Comparison of ENCODE assay signal across 8 cellular contexts in genomic region chr5:139272471-139273321, GRCh38. TPM values are rescaled to one million over a fixed set of nuclear protein-coding genes. Genes with fewer than 3 reads are reported as not detected.
A peak's percentile ranks its signal among the peaks of the same experiment; 100 is the strongest.
DNase-seq lines count a peak whose midpoint lies in the region; ATAC-seq, FAIRE-seq and TF ChIP-seq lines count a peak whose summit lies in the region.

No MANE protein-coding gene starts in this region.

- peaks cover 52% of the 10 kb centered on the region for H3K4me1 ChIP-seq in keratinocyte (ENCODE audit: control insufficient read depth, extremely low read depth, insufficient read depth, low read length)

- no peak overlapping the region for H2AFZ ChIP-seq in keratinocyte (ENCODE audit: control insufficient read depth, low read length)

- DNase-seq in DMS53 (lab: John Stamatoyannopoulos, UW) (peak; percentile 32), DMS53 treated with DMSO at 0.1 percent for 48 hours (lab: John Stamatoyannopoulos, UW; ENCODE audit: unreplicated experiment) (no peak), MV-4-11 (lab: John Stamatoyannopoulos, UW) (peak; percentile 88), keratinocyte (ENCODE audit: low read depth, low spot score) (no peak), type B pancreatic cell (ENCODE audit: extremely low spot score, unreplicated experiment) (no peak), NCI-H187 (lab: John Stamatoyannopoulos, UW) (no peak), retina (no peak)
- DNase-seq in activated naive CD8-positive, alpha-beta T cell treated with anti-CD3 and anti-CD28 coated beads, Interleukin-2, amount 10 ng/mL, durations not matched to agents 7 days and 5 days = peak; percentile 37

- H3K4me1 Mint-ChIP-seq in activated naive CD8-positive, alpha-beta T cell treated with anti-CD3 and anti-CD28 coated beads, Interleukin-2, amount 10 ng/mL, durations not matched to agents 7 days and 5 days = peaks cover 45% of the 10 kb centered on the region
- H3K4me1 Mint-ChIP-seq in type B pancreatic cell (ENCODE audit: unreplicated experiment) = peaks cover 34% of the 10 kb centered on the region

- no peaks in the 10 kb centered on the region for H3K9me3 Mint-ChIP-seq in activated naive CD8-positive, alpha-beta T cell treated with anti-CD3 and anti-CD28 coated beads, Interleukin-2, amount 10 ng/mL, durations not matched to agents 7 days and 5 days
- no peaks in the 10 kb centered on the region for H3K9me3 Mint-ChIP-seq in type B pancreatic cell

- H3K27ac ChIP-seq in keratinocyte (ENCODE audit: control insufficient read depth, insufficient read depth, low read length) = peak overlapping the region; percentile 15

- no peaks in the 10 kb centered on the region for H3K27me3 ChIP-seq in keratinocyte (ENCODE audit: control insufficient read depth, extremely low read depth, insufficient read depth, low read length)

- peak; percentile 91 for FAIRE-seq in keratinocyte (lab: Jason Lieb, UNC)

- peaks cover 2% of the 10 kb centered on the region for H3K9me1 ChIP-seq in keratinocyte (ENCODE audit: control insufficient read depth, extremely low read depth, insufficient read depth, low read length)

- H3K27ac Mint-ChIP-seq in activated naive CD8-positive, alpha-beta T cell treated with anti-CD3 and anti-CD28 coated beads, Interleukin-2, amount 10 ng/mL, durations not matched to agents 7 days and 5 days = peak overlapping the region; percentile 60
- peak overlapping the region; percentile 35 for H3K27ac Mint-ChIP-seq in type B pancreatic cell

- ATAC-seq in activated naive CD8-positive, alpha-beta T cell treated with anti-CD3 and anti-CD28 coated beads, Interleukin-2, amount 10 ng/mL, durations not matched to agents 7 days and 5 days (ENCODE audit: low read depth) = peak; percentile 13

- dilution Hi-C loops in keratinocyte (cut with MboI; ENCODE audit: extremely low pct_ligation_motif_present, low sequenced_read_pairs) = no loop called here

- peak overlapping the region in 1 of 3 experiments; percentile 89 for H3K4me3 ChIP-seq in keratinocyte (ENCODE audit: control insufficient read depth in 2 of 3, extremely low read depth in 1 of 3, insufficient read depth in 2 of 3, low read depth in 1 of 3, low read length in 3 of 3)

- H4K20me1 ChIP-seq in keratinocyte (ENCODE audit: control insufficient read depth, extremely low read depth, insufficient read depth, low read length) = no peaks in the 10 kb centered on the region

- H3K27me3 Mint-ChIP-seq in activated naive CD8-positive, alpha-beta T cell treated with anti-CD3 and anti-CD28 coated beads, Interleukin-2, amount 10 ng/mL, durations not matched to agents 7 days and 5 days = no peaks in the 10 kb centered on the region
- H3K27me3 Mint-ChIP-seq in type B pancreatic cell = no peaks in the 10 kb centered on the region

- H3K4me2 ChIP-seq in keratinocyte (ENCODE audit: control insufficient read depth, extremely low read depth, insufficient read depth, low read depth, low read length) = peak overlapping the region; percentile 87

- H3K9ac ChIP-seq in keratinocyte (ENCODE audit: control insufficient read depth, extremely low read depth, insufficient read depth, low read length) = no peak overlapping the region

- POLR2A ChIA-PET in activated naive CD8-positive, alpha-beta T cell treated with anti-CD3 and anti-CD28 coated beads, Interleukin-2, amount 10 ng/mL, durations not matched to agents 7 days and 5 days (lab: Charles Lee) = interaction anchor here (0.6 to 5.9 kb wide), 8 partner anchors 17 to 697 kb away, joined by 3 to 52 read pairs (median 4); partner anchors contain the start of genes HSPA9, MATR3, MZB1 and PAIP2

- TF ChIP-seq CTCF in keratinocyte (optimal IDR thresholded peaks at IDR 0.05 in 1 of 3, IDR thresholded peaks at IDR 0.05 in 1 of 3, conservative IDR thresholded peaks at IDR 0.05 in 1 of 3; ENCODE audit: extremely low read depth in 1 of 3, insufficient read depth in 2 of 3, low read length in 3 of 3) (no peak), type B pancreatic cell (conservative IDR thresholded peaks at IDR 0.05) (no peak)

- H3K79me2 ChIP-seq in keratinocyte (ENCODE audit: control insufficient read depth, insufficient read depth, low read length) = peaks cover 31% of the 10 kb centered on the region

- H3K9me3 ChIP-seq in keratinocyte (ENCODE audit: control insufficient read depth, low read depth, low read length) = no peaks in the 10 kb centered on the region

- peaks cover 12% of the 10 kb centered on the region for H3K36me3 Mint-ChIP-seq in activated naive CD8-positive, alpha-beta T cell treated with anti-CD3 and anti-CD28 coated beads, Interleukin-2, amount 10 ng/mL, durations not matched to agents 7 days and 5 days
- peaks cover 6% of the 10 kb centered on the region for H3K36me3 Mint-ChIP-seq in type B pancreatic cell

- peak overlapping the region; percentile 89 for H3K4me3 Mint-ChIP-seq in activated naive CD8-positive, alpha-beta T cell treated with anti-CD3 and anti-CD28 coated beads, Interleukin-2, amount 10 ng/mL, durations not matched to agents 7 days and 5 days
- H3K4me3 Mint-ChIP-seq in type B pancreatic cell = peak overlapping the region; percentile 90

- H3K36me3 ChIP-seq in keratinocyte (ENCODE audit: control insufficient read depth in 2 of 2, extremely low read depth in 1 of 2, insufficient read depth in 2 of 2, low read length in 2 of 2) = peaks cover 0 to 7% of the 10 kb centered on the region in 2 experiments

RNA-seq across cellular contexts. Expression of gene MATR3, which starts 20.8 kb away (rescaled TPM):
- total RNA-seq in activated naive CD8-positive, alpha-beta T cell treated with anti-CD3 and anti-CD28 coated beads, Interleukin-2, amount 10 ng/mL, durations not matched to agents 7 days and 5 days = 100 to 1,000 TPM; 174 to 183 TPM
- polyA plus RNA-seq in keratinocyte = 81.6 to 122 TPM (median 82.8 TPM) in 3 replicates
- 430 TPM for polyA plus RNA-seq in keratinocyte (2011; ENCODE audit: low read depth)
- polyA plus RNA-seq in keratinocyte (2011; cell fraction: cytosol; rRNA removed) = 43.4 and 70.2 TPM in 2 replicates
- polyA plus RNA-seq in keratinocyte (2011; cell fraction: nucleus; rRNA removed) = 70.4 and 82.4 TPM in 2 replicates
- polyA plus RNA-seq in keratinocyte (2012; ENCODE audit: low replicate concordance) = 84.6 and 125 TPM in 2 replicates
- 142 to 184 TPM (median 144 TPM) in 3 replicates for polyA minus RNA-seq in keratinocyte
- polyA minus RNA-seq in keratinocyte (2011; cell fraction: cytosol; rRNA and poly(A)+ RNA removed) = 52.9 TPM
- polyA minus RNA-seq in keratinocyte (2011; cell fraction: nucleus; rRNA and poly(A)+ RNA removed) = 62.5 and 132 TPM in 2 replicates
- 185 and 276 TPM in 2 replicates for total RNA-seq in type B pancreatic cell (ENCODE audit: low replicate concordance)

Comparison
In these comparisons a context has a peak if more than half of its experiments do, and no peak if none do; other contexts are left out.
1. DNase-seq: peak in DMS53 (single experiment), MV-4-11 (single experiment) and activated naive CD8-positive, alpha-beta T cell treated with anti-CD3 and anti-CD28 coated beads, Interleukin-2, amount 10 ng/mL, durations not matched to agents 7 days and 5 days (single experiment); none in DMS53 treated with DMSO at 0.1 percent for 48 hours (single experiment), keratinocyte (single experiment), type B pancreatic cell (single experiment), NCI-H187 (0 of 2) and retina (single experiment).